ENCODE assay signal across 22 cellular contexts in the genomic region with DNA sequence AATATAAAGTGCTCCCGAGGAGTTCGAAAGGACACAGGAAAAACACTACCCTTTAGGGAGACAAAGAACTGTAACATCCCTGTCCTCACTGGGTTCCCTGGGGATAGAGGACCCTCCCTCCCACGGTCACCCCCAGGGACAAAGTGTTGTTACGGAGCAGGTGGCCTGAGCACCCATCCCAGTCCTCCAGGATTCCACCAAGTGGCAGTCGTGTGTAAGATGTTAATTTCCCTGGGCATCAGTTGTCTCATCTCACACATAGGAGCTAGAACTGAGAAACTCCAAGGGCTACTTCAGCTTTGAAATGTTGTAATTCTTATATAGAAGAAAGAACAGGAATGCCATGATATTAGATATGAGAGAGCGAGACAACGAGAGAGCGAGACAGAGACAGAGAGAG.
DNase-seq lines count a peak whose midpoint lies in the region; ATAC-seq and TF ChIP-seq lines count a peak whose summit lies in the region.
"Had no signal": no experiment of that assay in that cellular context is flagged by ENCODE, and none has a peak within 500 bp of the region (broad histone marks: within the 10 kb centered on the region; RNA-seq: fewer than 3 reads in every experiment).

No MANE protein-coding gene starts in this region.

- POLR2A ChIA-PET in MCF 10A (lab: Yijun Ruan, JAX) = no interaction called here

- no TSS peak for BruUV-seq in MCF 10A (replicated peaks; lab: Mats Ljungman, UMichigan)

- no peak overlapping the region for H3K4me3 Mint-ChIP-seq in MCF 10A (ENCODE audit: unreplicated experiment)
- no peak overlapping the region for H3K4me3 Mint-ChIP-seq in activated CD8-positive, alpha-beta memory T cell treated with anti-CD3 and anti-CD28 coated beads, Interleukin-2, amount 10 ng/mL, durations not matched to agents 7 days and 5 days
- H3K4me3 Mint-ChIP-seq: CD4-positive, CD25-positive, alpha-beta regulatory T cell; GM23338 had no signal

- no peaks in the 10 kb centered on the region for H3K9me3 Mint-ChIP-seq in MCF 10A (ENCODE audit: unreplicated experiment)
- no peaks in the 10 kb centered on the region for H3K9me3 Mint-ChIP-seq in activated CD8-positive, alpha-beta memory T cell treated with anti-CD3 and anti-CD28 coated beads, Interleukin-2, amount 10 ng/mL, durations not matched to agents 7 days and 5 days (ENCODE audit: low read depth)
- H3K9me3 Mint-ChIP-seq: GM23338 had no signal

- CTCF ChIA-PET in MCF 10A (lab: Yijun Ruan, JAX) = no interaction called here
- CTCF ChIA-PET in activated CD8-positive, alpha-beta memory T cell treated with anti-CD3 and anti-CD28 coated beads, Interleukin-2, amount 10 ng/mL, durations not matched to agents 7 days and 5 days (lab: Charles Lee) = no interaction called here

- intact Hi-C loops in MCF 10A (cut with micrococcal nuclease) = no loop called here

- no peak overlapping the region for H3K27ac Mint-ChIP-seq in MCF 10A (ENCODE audit: low read depth, unreplicated experiment)
- no peak overlapping the region for H3K27ac Mint-ChIP-seq in activated CD8-positive, alpha-beta memory T cell treated with anti-CD3 and anti-CD28 coated beads, Interleukin-2, amount 10 ng/mL, durations not matched to agents 7 days and 5 days
- H3K27ac Mint-ChIP-seq: GM23338 had no signal

- H3K27me3 Mint-ChIP-seq in MCF 10A (ENCODE audit: insufficient read depth, unreplicated experiment) = peaks cover 54% of the 10 kb centered on the region
- H3K27me3 Mint-ChIP-seq in activated CD8-positive, alpha-beta memory T cell treated with anti-CD3 and anti-CD28 coated beads, Interleukin-2, amount 10 ng/mL, durations not matched to agents 7 days and 5 days = no peaks in the 10 kb centered on the region

- DNase-seq in T47D (ENCODE audit: low read depth in 1 of 2, low spot score in 1 of 2) (peak; percentile 17 to 59), MCF 10A (ENCODE audit: unreplicated experiment) (no peak), NCI-H82 treated with DMSO at 0.1 percent for 48 hours (lab: John Stamatoyannopoulos, UW; ENCODE audit: unreplicated experiment) (peak; percentile 59), epithelial cell of esophagus (ENCODE audit: low read depth) (no peak), mesenteric fat pad (ENCODE audit: low spot score) (no peak), cerebellar cortex (ENCODE audit: low spot score) (no peak)
- no peak for DNase-seq in activated CD8-positive, alpha-beta memory T cell treated with anti-CD3 and anti-CD28 coated beads, Interleukin-2, amount 10 ng/mL, durations not matched to agents 7 days and 5 days
- DNase-seq: CD4-positive, CD25-positive, alpha-beta regulatory T cell; Karpas-422; NCI-H1092 treated with DMSO at 0.1 percent for 48 hours; NCI-H1436; NCI-H187; NCI-H2081 treated with DMSO at 0.1 percent for 48 hours; NCI-H2171; NCI-H226; NCI-H510A; SIG-M5; SK-N-SH; SW 1271 had no signal

- no peaks in the 10 kb centered on the region for H3K36me3 Mint-ChIP-seq in MCF 10A (ENCODE audit: insufficient read depth, unreplicated experiment)
- H3K36me3 Mint-ChIP-seq in activated CD8-positive, alpha-beta memory T cell treated with anti-CD3 and anti-CD28 coated beads, Interleukin-2, amount 10 ng/mL, durations not matched to agents 7 days and 5 days = no peaks in the 10 kb centered on the region
- H3K36me3 Mint-ChIP-seq: CD4-positive, CD25-positive, alpha-beta regulatory T cell had no signal

- no peak overlapping the region for H3K4me3 ChIP-seq in epithelial cell of esophagus (ENCODE audit: low read length)
- H3K4me3 ChIP-seq: BLaER1, GM23338 had no signal

- H3K4me1 Mint-ChIP-seq in MCF 10A (ENCODE audit: insufficient read depth, unreplicated experiment) = no peaks in the 10 kb centered on the region
- H3K4me1 Mint-ChIP-seq in activated CD8-positive, alpha-beta memory T cell treated with anti-CD3 and anti-CD28 coated beads, Interleukin-2, amount 10 ng/mL, durations not matched to agents 7 days and 5 days = no peaks in the 10 kb centered on the region
- H3K4me1 Mint-ChIP-seq: CD4-positive, CD25-positive, alpha-beta regulatory T cell had no signal

- in situ Hi-C loops in T47D (cut with HindIII; ENCODE audit: low pct_unique_long_range_greater_than_20kb, low sequenced_read_pairs) = no loop called here

- no peak for ATAC-seq in activated CD8-positive, alpha-beta memory T cell treated with anti-CD3 and anti-CD28 coated beads, Interleukin-2, amount 10 ng/mL, durations not matched to agents 7 days and 5 days
- ATAC-seq: GM23338, HepG2 had no signal

- TF ChIP-seq CTCF in MCF 10A (IDR thresholded peaks at IDR 0.05; ENCODE audit: unreplicated experiment) (no peak), epithelial cell of esophagus (IDR thresholded peaks at IDR 0.05; ENCODE audit: insufficient read depth, low read depth, low read length, missing control alignments) (peak; percentile 3)

Comparison
In these comparisons a context has a peak if more than half of its experiments do, and no peak if none do; other contexts are left out.
1. DNase-seq: peak in T47D (2 of 2) and NCI-H82 treated with DMSO at 0.1 percent for 48 hours (single experiment); none in MCF 10A (single experiment), epithelial cell of esophagus (single experiment), activated CD8-positive, alpha-beta memory T cell treated with anti-CD3 and anti-CD28 coated beads, Interleukin-2, amount 10 ng/mL, durations not matched to agents 7 days and 5 days (single experiment), mesenteric fat pad (single experiment) and cerebellar cortex (single experiment).